Comparison of ENCODE assay signal across 12 cellular contexts in the genomic region with DNA sequence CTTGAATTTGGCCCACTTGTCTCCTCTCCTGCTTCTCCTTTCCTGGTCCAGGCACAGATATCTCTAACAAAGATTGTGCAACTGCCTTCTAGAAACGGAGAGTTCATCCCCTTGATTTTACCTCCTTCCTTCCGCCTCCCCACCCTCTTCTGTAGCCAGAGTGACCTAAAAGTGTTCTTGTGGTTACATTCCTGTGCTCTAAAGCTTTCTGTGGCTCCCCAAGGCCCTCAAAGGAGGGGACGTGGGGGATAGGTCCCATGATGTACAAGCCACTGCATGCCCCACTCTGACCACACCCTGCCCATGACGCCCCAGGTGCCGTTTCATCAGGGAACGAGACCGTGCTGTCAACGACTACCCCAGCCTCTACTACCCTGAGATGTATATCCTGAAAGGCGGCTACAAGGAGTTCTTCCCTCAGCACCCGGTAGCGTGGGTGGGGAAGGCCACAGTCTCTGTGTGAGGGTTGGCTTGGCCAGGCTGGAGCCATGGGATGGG. TPM values are rescaled to one million over a fixed set of nuclear protein-coding genes. Genes with fewer than 3 reads are reported as not detected.
A peak's percentile ranks its signal among the peaks of the same experiment; 100 is the strongest.
DNase-seq lines count a peak whose midpoint lies in the region; ATAC-seq and TF ChIP-seq lines count a peak whose summit lies in the region.
"Had no signal": no experiment of that assay in that cellular context is flagged by ENCODE, and none has a peak within 500 bp of the region (broad histone marks: within the 10 kb centered on the region; RNA-seq: fewer than 3 reads in every experiment).

No MANE protein-coding gene starts in this region.

- H3K4me1 ChIP-seq in fibroblast of lung (ENCODE audit: control insufficient read depth, extremely low read depth, insufficient read depth, low read length), result peaks cover 47% of the 10 kb centered on the region

- no peak overlapping the region for H2AFZ ChIP-seq in fibroblast of lung (ENCODE audit: low read length)

- peak overlapping the region; percentile 98 for H3K27ac ChIP-seq in fibroblast of lung (ENCODE audit: insufficient read depth, low read length)
- peak overlapping the region; percentile 26 for H3K27ac ChIP-seq in substantia nigra (ENCODE audit: low read depth, low read length, poor library complexity, severe bottlenecking)

- H3K4me3 ChIP-seq in fibroblast of lung (replicated peaks in 1 of 4; ENCODE audit: control extremely low read depth in 1 of 4, insufficient read depth in 1 of 4, low read depth in 3 of 4, low read length in 4 of 4), result no peak overlapping the region
- H3K4me3 ChIP-seq: gastrocnemius medialis, ovary had no signal

- H3K27me3 Mint-ChIP-seq in T-helper 2 cell treated with Interferon-gamma antibody and Interleukin-4, amounts not matched to agents 5 μg/mL and 100 μg/mL, for 36 hours (ENCODE audit: low read depth), result no peaks in the 10 kb centered on the region
- no peaks in the 10 kb centered on the region for H3K27me3 Mint-ChIP-seq in T-cell
- H3K27me3 Mint-ChIP-seq: stimulated activated naive B cell treated with anti-CD40 and anti-IgM and Interleukin-4, amounts not matched to agents 10 μg/mL and 1 μg/mL and 100 μg/mL, for 72 hours had no signal

- H3K36me3 Mint-ChIP-seq in T-helper 2 cell treated with Interferon-gamma antibody and Interleukin-4, amounts not matched to agents 5 μg/mL and 100 μg/mL, for 36 hours (ENCODE audit: low read depth), result peaks cover 76% of the 10 kb centered on the region
- peaks cover 62% of the 10 kb centered on the region for H3K36me3 Mint-ChIP-seq in T-cell

- POLR2A ChIA-PET in T-cell (lab: Charles Lee), result no interaction called here

- H3K4me1 Mint-ChIP-seq in T-helper 2 cell treated with Interferon-gamma antibody and Interleukin-4, amounts not matched to agents 5 μg/mL and 100 μg/mL, for 36 hours (ENCODE audit: low read depth), result peaks cover 51% of the 10 kb centered on the region
- H3K4me1 Mint-ChIP-seq in T-cell, result peaks cover 68 to 85% (median 73%) of the 10 kb centered on the region in 3 donors

- no peaks in the 10 kb centered on the region for H4K20me1 ChIP-seq in fibroblast of lung (ENCODE audit: control insufficient read depth, extremely low read depth, insufficient read depth, low read length)

- DNase-seq in T-helper 2 cell treated with Interferon-gamma antibody and Interleukin-4, amounts not matched to agents 5 μg/mL and 100 μg/mL, for 36 hours (ENCODE audit: low spot score), result no peak
- DNase-seq in T-helper 2 cell (no peak), T-cell (no peak), fibroblast of lung (ENCODE audit: low read depth in 2 of 2) (peak in 1 of 2 donors; percentile 37), substantia nigra (lab: John Stamatoyannopoulos, UW) (no peak), HCEC 1CT (no peak)
- DNase-seq: gastrocnemius medialis; stimulated activated naive B cell treated with anti-CD40 and anti-IgM and Interleukin-4, amounts not matched to agents 10 μg/mL and 1 μg/mL and 100 μg/mL, for 72 hours had no signal

- H3K27ac Mint-ChIP-seq in T-helper 2 cell treated with Interferon-gamma antibody and Interleukin-4, amounts not matched to agents 5 μg/mL and 100 μg/mL, for 36 hours, result no peak overlapping the region
- H3K27ac Mint-ChIP-seq in T-cell, result peak overlapping the region; percentile 99 to 100
- H3K27ac Mint-ChIP-seq: stimulated activated naive B cell treated with anti-CD40 and anti-IgM and Interleukin-4, amounts not matched to agents 10 μg/mL and 1 μg/mL and 100 μg/mL, for 72 hours had no signal

- no peak for ATAC-seq in T-cell (replicated peaks in 1 of 4)
- no peak for ATAC-seq in GM18909 (IDR thresholded peaks at IDR 0.05; ENCODE audit: poor library complexity, unreplicated experiment)
- no peak for ATAC-seq in GM19328 (IDR thresholded peaks at IDR 0.05; ENCODE audit: unreplicated experiment)
- ATAC-seq: gastrocnemius medialis; left cardiac atrium; stimulated activated naive B cell treated with anti-CD40 and anti-IgM and Interleukin-4, amounts not matched to agents 10 μg/mL and 1 μg/mL and 100 μg/mL, for 72 hours had no signal

- no peak for TF ChIP-seq CTCF in fibroblast of lung (conservative IDR thresholded peaks at IDR 0.05 in 1 of 2, IDR thresholded peaks at IDR 0.05 in 1 of 2; ENCODE audit: low read depth in 1 of 2, low read length in 2 of 2)

- H3K79me2 ChIP-seq in fibroblast of lung (ENCODE audit: control insufficient read depth, insufficient read depth, low read length), result peaks cover 31% of the 10 kb centered on the region

- peaks cover 58% of the 10 kb centered on the region for H3K36me3 ChIP-seq in fibroblast of lung (ENCODE audit: control insufficient read depth, insufficient read depth, low read length)
- H3K36me3 ChIP-seq: gastrocnemius medialis, ovary had no signal

- H3K9me3 ChIP-seq in fibroblast of lung (ENCODE audit: control insufficient read depth, insufficient read depth, low read depth, low read length), result no peaks in the 10 kb centered on the region
- H3K9me3 ChIP-seq: gastrocnemius medialis, ovary had no signal

- no peaks in the 10 kb centered on the region for H3K9me3 Mint-ChIP-seq in T-helper 2 cell treated with Interferon-gamma antibody and Interleukin-4, amounts not matched to agents 5 μg/mL and 100 μg/mL, for 36 hours
- H3K9me3 Mint-ChIP-seq in T-cell, result no peaks in the 10 kb centered on the region
- H3K9me3 Mint-ChIP-seq: stimulated activated naive B cell treated with anti-CD40 and anti-IgM and Interleukin-4, amounts not matched to agents 10 μg/mL and 1 μg/mL and 100 μg/mL, for 72 hours had no signal

- H3K9ac ChIP-seq in fibroblast of lung (ENCODE audit: insufficient read depth, low read length), result no peak overlapping the region

- no peaks in the 10 kb centered on the region for H3K27me3 ChIP-seq in fibroblast of lung (ENCODE audit: control insufficient read depth, insufficient read depth, low read length)
- H3K27me3 ChIP-seq: gastrocnemius medialis, ovary had no signal

- H3K4me3 Mint-ChIP-seq in T-helper 2 cell treated with Interferon-gamma antibody and Interleukin-4, amounts not matched to agents 5 μg/mL and 100 μg/mL, for 36 hours, result peak overlapping the region; percentile 34
- no peak overlapping the region for H3K4me3 Mint-ChIP-seq in T-cell

- no peak overlapping the region for H3K4me2 ChIP-seq in fibroblast of lung (ENCODE audit: extremely low read depth, insufficient read depth, low read length)

- CTCF ChIA-PET in T-cell (lab: Charles Lee), result no interaction called here

RNA-seq across cellular contexts. Expression of gene CDC25B, which starts 8.2 kb away (rescaled TPM):
- 100 to 1,000 TPM; 216 to 409 (median 401) TPM for total RNA-seq in T-cell
- 49.3 and 62.1 TPM in 2 replicates for total RNA-seq in fibroblast of lung
- polyA plus RNA-seq in fibroblast of lung, result 38.2 and 86.1 TPM in 2 replicates
- 51.8 and 121 TPM in 2 replicates for polyA plus RNA-seq in fibroblast of lung (2012)
- polyA minus RNA-seq in fibroblast of lung (ENCODE audit: low replicate concordance), result 88.0 and 238 TPM in 2 replicates

RNA-seq across cellular contexts. Expression of gene AP5S1, which starts 16.0 kb away (rescaled TPM):
- total RNA-seq in T-cell (10 to 100 TPM; 11.5 to 17.3 (median 14.4) TPM), fibroblast of lung (10.0 and 17.8 TPM in 2 replicates)
- 11.8 and 12.2 TPM in 2 replicates for polyA plus RNA-seq in fibroblast of lung
- polyA plus RNA-seq in fibroblast of lung (2012), result 18.1 and 21.4 TPM in 2 replicates
- 64.9 and 68.7 TPM in 2 replicates for polyA minus RNA-seq in fibroblast of lung (ENCODE audit: low replicate concordance)

RNA-seq across cellular contexts. Expression of gene CENPB, which starts 17.8 kb away (rescaled TPM):
- total RNA-seq in T-cell (10 to 100 TPM; 37.0 to 79.0 (median 60.8) TPM), fibroblast of lung (106 TPM in 2 replicates)
- polyA plus RNA-seq in fibroblast of lung, result 32.6 and 52.7 TPM in 2 replicates
- polyA plus RNA-seq in fibroblast of lung (2012), result 71.6 and 118 TPM in 2 replicates
- polyA minus RNA-seq in fibroblast of lung (ENCODE audit: low replicate concordance), result 78.5 and 104 TPM in 2 replicates

RNA-seq across cellular contexts. Expression of gene SPEF1, which starts 23.1 kb away (rescaled TPM):
- total RNA-seq in T-cell (under 1 TPM in 1 of 5 donors, not detected in 4; 0.16 TPM), fibroblast of lung (under 0.01 and 0.17 TPM in 2 replicates)
- polyA plus RNA-seq in fibroblast of lung, result 0.06 and 0.07 TPM in 2 replicates
- polyA plus RNA-seq in fibroblast of lung (2012), result 0.09 and 0.10 TPM in 2 replicates
- polyA minus RNA-seq in fibroblast of lung (ENCODE audit: low replicate concordance), result not detected in 2 replicates
- total RNA-seq: gastrocnemius medialis, left cardiac atrium had no signal

RNA-seq across cellular contexts. Expression of gene ADISSP, which starts 36.8 kb away (rescaled TPM):
- total RNA-seq in T-cell (10 to 100 TPM; 16.2 to 28.7 (median 22.6) TPM), fibroblast of lung (17.2 and 23.5 TPM in 2 replicates)
- 17.0 and 44.3 TPM in 2 replicates for polyA plus RNA-seq in fibroblast of lung
- 28.8 and 87.6 TPM in 2 replicates for polyA plus RNA-seq in fibroblast of lung (2012)
- polyA minus RNA-seq in fibroblast of lung (ENCODE audit: low replicate concordance), result 33.0 and 127 TPM in 2 replicates
